In the genomic region with DNA sequence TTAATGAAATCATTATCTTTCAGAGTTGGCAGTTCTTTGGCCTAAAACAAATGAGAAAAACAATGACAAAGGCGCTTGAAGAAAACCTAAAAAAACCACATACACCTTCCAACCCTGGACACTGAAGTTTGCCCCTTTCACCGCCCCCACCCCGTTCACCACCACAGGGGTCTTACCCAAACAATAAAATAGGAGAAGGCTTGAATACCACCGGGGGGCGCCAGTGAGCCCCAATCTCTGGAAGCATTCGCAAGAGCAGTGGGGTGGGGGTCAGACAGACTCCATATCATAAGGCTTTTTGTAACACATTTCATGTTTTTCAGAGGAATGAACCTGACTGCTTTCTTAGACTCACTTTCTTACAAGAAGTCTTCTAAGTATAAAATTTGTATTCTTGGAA, we compare ENCODE assay signal across 8 cellular contexts.
DNase-seq lines count a peak whose midpoint lies in the region; ATAC-seq and TF ChIP-seq lines count a peak whose summit lies in the region.

No MANE protein-coding gene starts in this region.

- H3K36me3 ChIP-seq in adrenal gland (replicated peaks in 1 of 2) (peaks cover 0 to 6% of the 10 kb centered on the region in 2 donors), kidney epithelial cell (ENCODE audit: control insufficient read depth, insufficient read depth, low read length) (peaks cover 2% of the 10 kb centered on the region)

- WGBS in adrenal gland, 4 donors: 52 to 61% (median 56%) methylated on average over 6 of the region's 6 CpGs

- DNase-seq in NCI-H345 (lab: John Stamatoyannopoulos, UW) (peak; percentile 43), NCI-H345 treated with DMSO at 0.1 percent for 48 hours (lab: John Stamatoyannopoulos, UW; ENCODE audit: unreplicated experiment) (no peak), T-cell (peak; percentile 27 to 81 (median 69)), adrenal gland (peak in 5 of 7 donors; percentile 27 to 68 (median 52)), kidney epithelial cell (ENCODE audit: low read depth) (no peak), amniotic stem cell (lab: John Stamatoyannopoulos, UW) (no peak)
- peak; percentile 33 for DNase-seq in stimulated activated CD8-positive, alpha-beta memory T cell treated with anti-CD3 and anti-CD28 coated beads, Interleukin-12 subunit alpha, Interleukin-12 subunit beta, amount 100 ng/mL, for 4 hours (ENCODE audit: low read depth)

- no peaks in the 10 kb centered on the region for H3K27me3 ChIP-seq in adrenal gland
- no peaks in the 10 kb centered on the region for H3K27me3 ChIP-seq in kidney epithelial cell (ENCODE audit: control insufficient read depth, insufficient read depth, low read length)

- H3K27ac Mint-ChIP-seq in T-cell: peak overlapping the region; percentile 52 to 74

- no peak overlapping the region for H3K4me3 Mint-ChIP-seq in T-cell

- ATAC-seq in T-cell (replicated peaks in 1 of 4): peak in 3 of 4 experiments; percentile 48 to 70 (median 52)
- no peak for ATAC-seq in GM18907 (IDR thresholded peaks at IDR 0.05; ENCODE audit: unreplicated experiment)

- POLR2A ChIA-PET in T-cell (lab: Charles Lee): no interaction called here

- H3K27me3 Mint-ChIP-seq in T-cell: no peaks in the 10 kb centered on the region

- no peaks in the 10 kb centered on the region for H3K9me3 Mint-ChIP-seq in T-cell

- no peak overlapping the region for H3K27ac ChIP-seq in adrenal gland

- H3K36me3 Mint-ChIP-seq in T-cell: peaks cover 57% of the 10 kb centered on the region

- H3K4me1 Mint-ChIP-seq in T-cell: peaks cover 14 to 24% (median 21%) of the 10 kb centered on the region in 3 donors

- no peak overlapping the region for H3K4me3 ChIP-seq in adrenal gland
- no peak overlapping the region for H3K4me3 ChIP-seq in kidney epithelial cell (ENCODE audit: low read depth, low read length)

- TF ChIP-seq CTCF in adrenal gland (IDR thresholded peaks at IDR 0.05) (peak in 5 of 6 experiments; percentile 27 to 53 (median 44)), kidney epithelial cell (IDR thresholded peaks at IDR 0.05; ENCODE audit: insufficient read depth, low read length, poor library complexity, severe bottlenecking) (peak; percentile 58)

- CTCF ChIA-PET in T-cell (lab: Charles Lee): interaction anchor here (0.6 to 2.8 kb wide), 9 partner anchors 10 to 439 kb away, joined by 3 to 31 read pairs (median 4); no protein-coding TSS in a partner anchor

- H3K9me3 ChIP-seq in adrenal gland (replicated peaks in 1 of 3): no peaks in the 10 kb centered on the region

- no peak for TF ChIP-seq POLR2A in adrenal gland (IDR thresholded peaks at IDR 0.05)

- intact Hi-C loops in adrenal gland (cut with DNase I): no loop called here

- no peaks in the 10 kb centered on the region for H3K4me1 ChIP-seq in adrenal gland (replicated peaks in 1 of 2)

Comparison
In these comparisons a context has a peak if more than half of its experiments do, and no peak if none do; other contexts are left out.
1. DNase-seq: peak in NCI-H345 (single experiment), T-cell (34 of 34), adrenal gland (5 of 7) and stimulated activated CD8-positive, alpha-beta memory T cell treated with anti-CD3 and anti-CD28 coated beads, Interleukin-12 subunit alpha, Interleukin-12 subunit beta, amount 100 ng/mL, for 4 hours (single experiment); none in NCI-H345 treated with DMSO at 0.1 percent for 48 hours (single experiment), kidney epithelial cell (single experiment) and amniotic stem cell (single experiment).